Comparison of ENCODE assay signal across 19 cellular contexts in the genomic region with DNA sequence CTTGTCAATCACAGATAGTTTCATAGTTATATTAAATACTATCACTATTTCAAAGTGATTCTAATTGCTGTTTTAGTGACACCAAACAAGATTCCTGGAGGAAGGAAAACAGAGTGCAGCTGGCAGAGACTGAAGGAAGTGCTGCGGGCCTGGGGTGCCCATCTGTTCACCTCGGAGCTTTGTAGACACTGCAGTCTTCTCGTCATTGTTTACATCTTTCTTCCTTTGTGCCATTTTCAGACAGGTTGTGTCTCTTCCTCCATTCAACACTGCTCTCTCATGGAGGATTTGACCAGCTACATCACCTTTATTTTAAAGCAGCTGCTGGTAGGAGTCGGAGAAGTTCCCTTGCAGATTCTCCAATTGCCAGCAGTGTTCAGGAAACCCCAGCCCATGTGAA. TPM values are rescaled to one million over a fixed set of nuclear protein-coding genes. Genes with fewer than 3 reads are reported as not detected.
"Had no signal": no experiment of that assay in that cellular context is flagged by ENCODE, and none has a peak within 500 bp of the region (broad histone marks: within the 10 kb centered on the region; RNA-seq: fewer than 3 reads in every experiment).

No MANE protein-coding gene starts in this region.

- H3K4me1 ChIP-seq: colonic mucosa, sigmoid colon, upper lobe of right lung had no signal

- H3K27ac ChIP-seq: colonic mucosa, epithelial cell of prostate, lower lobe of right lung, sigmoid colon, suprapubic skin, upper lobe of right lung, WERI-Rb-1 had no signal

- H3K9me3 ChIP-seq: colonic mucosa, lower lobe of right lung, sigmoid colon, suprapubic skin, upper lobe of right lung had no signal

- DNase-seq: activated CD4-positive, alpha-beta T cell treated with anti-CD3 and anti-CD28 coated beads for 4 hours; activated CD8-positive, alpha-beta memory T cell treated with anti-CD3 and anti-CD28 coated beads, Interleukin-2, amount 50 U/mL, for 4 hours; activated CD8-positive, alpha-beta T cell treated with anti-CD3 and anti-CD28 coated beads for 36 hours; activated naive CD4-positive, alpha-beta T cell treated with Interleukin-2 at 50 U/mL for 16 hours; colonic mucosa; effector memory CD4-positive, alpha-beta T cell; hippocampal formation; lower lobe of right lung; midbrain; naive thymus-derived CD4-positive, alpha-beta T cell; sigmoid colon; stimulated activated naive CD4-positive, alpha-beta T cell; T-helper 1 cell; upper lobe of right lung; WERI-Rb-1 had no signal

- FAIRE-seq: astrocyte had no signal

- H3K36me3 ChIP-seq: colonic mucosa, lower lobe of right lung, sigmoid colon, suprapubic skin, upper lobe of right lung, WERI-Rb-1 had no signal

- ATAC-seq: activated CD8-positive, alpha-beta T cell treated with anti-CD3 and anti-CD28 coated beads for 36 hours; lower lobe of right lung; naive thymus-derived CD4-positive, alpha-beta T cell; upper lobe of right lung had no signal

- H3K4me3 ChIP-seq: colonic mucosa, lower lobe of right lung, sigmoid colon, suprapubic skin, upper lobe of right lung had no signal

- H3K27me3 ChIP-seq: colonic mucosa, sigmoid colon, suprapubic skin, upper lobe of right lung had no signal

RNA-seq across cellular contexts. Expression of a gene that starts 37.3 kb away (rescaled TPM):
- total RNA-seq: activated CD8-positive, alpha-beta T cell treated with anti-CD3 and anti-CD28 coated beads for 36 hours; activated T-helper 1 cell treated with anti-CD3 and anti-CD28 coated beads, Interleukin-12 subunit alpha, Interleukin-12 subunit beta, Interleukin-2, Interleukin-4 antibody, amounts not matched to agents 30 ng/mL and 10 ng/mL and 1 ng/mL, durations not matched to agents 14 hours and 24 hours and 36 hours; naive thymus-derived CD4-positive, alpha-beta T cell had no signal
- polyA plus RNA-seq: naive thymus-derived CD4-positive, alpha-beta T cell had no signal
